In genomic region chr11:22923561-22923960, GRCh38 we compare ENCODE assay signal across 15 cellular contexts.
"Had no signal": no experiment of that assay in that cellular context is flagged by ENCODE, and none has a peak within 500 bp of the region (broad histone marks: within the 10 kb centered on the region; RNA-seq: fewer than 3 reads in every experiment).

No MANE protein-coding gene starts in this region.

- H3K4me1 ChIP-seq: esophagus squamous epithelium, right atrium auricular region, sigmoid colon had no signal

- H3K27ac ChIP-seq: coronary artery, esophagus squamous epithelium, right atrium auricular region, sigmoid colon, skin epidermis had no signal

- H3K9me3 ChIP-seq: esophagus squamous epithelium, right atrium auricular region, sigmoid colon had no signal

- H3K4me3 ChIP-seq: coronary artery, esophagus squamous epithelium, right atrium auricular region, sigmoid colon, skin epidermis had no signal

- H3K36me3 ChIP-seq: esophagus squamous epithelium, right atrium auricular region, sigmoid colon had no signal

- H3K27me3 ChIP-seq: esophagus squamous epithelium, right atrium auricular region, sigmoid colon had no signal

- DNase-seq: effector memory CD4-positive, alpha-beta T cell; esophagus squamous epithelium; foreskin fibroblast; kidney; left cardiac atrium; natural killer cell; posterior cingulate gyrus; sigmoid colon; stimulated activated CD4-positive, alpha-beta T cell treated with anti-CD3 and anti-CD28 coated beads, Interleukin-12 subunit alpha, Interleukin-12 subunit beta, amount 100 ng/mL, for 4 hours; stimulated activated CD4-positive, alpha-beta T cell treated with anti-CD3 and anti-CD28 coated beads, Interleukin-2, amount 100 ng/mL, for 48 hours; stimulated activated naive CD4-positive, alpha-beta T cell treated with Interleukin-2 at 50 U/mL for 16 hours; trophoblast cell had no signal

- ATAC-seq: left cardiac atrium, natural killer cell had no signal
